1 cellular context compared by ENCODE assay signal in genomic region chr1:22694172-22694571, GRCh38.
TF ChIP-seq lines count a peak whose summit lies in the region.

No MANE protein-coding gene starts in this region.

TF ChIP-seq in K562, 482 proteins besides CTCF, POLR2A, EP300 and RAD21:
- TF ChIP-seq THRB (CRISPR knock-in tag; conservative IDR thresholded peaks at IDR 0.05) = no peak
- peak; percentile 54; the same call in 1 of the 2 replicates for TF ChIP-seq BCOR (IDR thresholded peaks at IDR 0.05)
- TF ChIP-seq RBM25 (IDR thresholded peaks at IDR 0.05; ENCODE audit: low read depth, low read length, severe bottlenecking) = peak; percentile 54
